Comparison of ENCODE assay signal across 8 cellular contexts in the genomic region with DNA sequence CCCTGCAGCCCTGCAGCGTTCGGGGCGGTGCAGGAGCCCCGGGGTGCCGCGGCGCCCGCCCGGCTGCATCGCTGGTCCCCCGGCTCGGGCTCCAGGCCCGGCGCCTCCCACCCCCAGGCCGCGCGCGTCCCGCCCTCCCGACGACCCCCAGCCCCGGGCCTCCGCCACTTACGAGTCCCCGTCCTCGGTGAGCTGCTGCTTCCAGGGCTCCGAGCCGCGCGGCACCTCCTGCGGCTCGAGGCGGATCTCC. TPM values are rescaled to one million over a fixed set of nuclear protein-coding genes. Genes with fewer than 3 reads are reported as not detected.
DNase-seq lines count a peak whose midpoint lies in the region; ATAC-seq and TF ChIP-seq lines count a peak whose summit lies in the region.

No MANE protein-coding gene starts in this region.

- H3K4me3 ChIP-seq in PC-3 (ENCODE audit: low read length): peak overlapping the region; percentile 92
- peak overlapping the region; percentile 87 to 98 for H3K4me3 ChIP-seq in esophagus (ENCODE audit: low read depth in 1 of 2, low read length in 2 of 2)
- H3K4me3 ChIP-seq in retinal pigment epithelial cell (ENCODE audit: low read length): peak overlapping the region; percentile 81

- H3F3A ChIP-seq in PC-3 (ENCODE audit: low read length, unreplicated experiment): peaks cover 7% of the 10 kb centered on the region

- intact Hi-C loops in PC-3 (cut with micrococcal nuclease): loop anchor here (2.0 kb wide), 1 partner anchor 357 kb away; a partner anchor contains a TSS

- H3K27me3 ChIP-seq in PC-3 (ENCODE audit: low read length) (no peaks in the 10 kb centered on the region), esophagus (ENCODE audit: control insufficient read depth in 1 of 2, insufficient read depth in 2 of 2, low read length in 2 of 2) (no peaks in the 10 kb centered on the region)

- CTCF ChIA-PET in PC-3 (lab: Charles Lee): interaction anchor here (0.5 to 2.5 kb wide), 6 partner anchors 8 to 174 kb away, joined by 3 to 10 read pairs (median 4); no protein-coding TSS in a partner anchor

- BruUV-seq in PC-3 (replicated peaks; lab: Mats Ljungman, UMichigan): no TSS peak

- H3K79me2 ChIP-seq in PC-3 (ENCODE audit: low read length): peaks cover 32% of the 10 kb centered on the region

- peaks cover 34% of the 10 kb centered on the region for H3K4me1 ChIP-seq in PC-3 (ENCODE audit: insufficient read depth, low read length)
- H3K4me1 ChIP-seq in esophagus (ENCODE audit: control insufficient read depth in 2 of 2, insufficient read depth in 2 of 2, low read length in 1 of 2): peaks cover 4 to 9% of the 10 kb centered on the region in 2 donors

- H3K9ac ChIP-seq in PC-3 (ENCODE audit: low read length): peak overlapping the region; percentile 98

- POLR2A ChIA-PET in PC-3 (lab: Charles Lee; ENCODE audit: unreplicated experiment): interaction anchor here (1.0 to 3.3 kb wide), 9 partner anchors 10 to 358 kb away, joined by 4 to 143 read pairs (median 5); a partner anchor contains a TSS

- H3K9me3 ChIP-seq in PC-3 (ENCODE audit: low read length) (no peaks in the 10 kb centered on the region), esophagus (ENCODE audit: control insufficient read depth in 2 of 2, insufficient read depth in 1 of 2, low read depth in 1 of 2, low read length in 1 of 2) (no peaks in the 10 kb centered on the region)

- peaks cover 32% of the 10 kb centered on the region for H3K36me3 ChIP-seq in PC-3 (ENCODE audit: low read depth, low read length)
- H3K36me3 ChIP-seq in esophagus (ENCODE audit: control insufficient read depth in 2 of 2, insufficient read depth in 2 of 2, low read length in 1 of 2): peaks cover 10 to 28% of the 10 kb centered on the region in 2 donors

- peak overlapping the region; percentile 91; the same call in 1 of the 2 replicates for H2AFZ ChIP-seq in PC-3 (ENCODE audit: low read length)

- peak overlapping the region; percentile 97 for H3K4me2 ChIP-seq in PC-3 (ENCODE audit: low read length)

- H3K27ac ChIP-seq in PC-3 (ENCODE audit: low read length) (peak overlapping the region; percentile 91), esophagus (ENCODE audit: low read depth in 2 of 2, low read length in 1 of 2) (peak overlapping the region; percentile 98 to 100)

- no peaks in the 10 kb centered on the region for H3K9me2 ChIP-seq in PC-3 (replicated peaks; ENCODE audit: low read length)

- WGBS in esophagus, 2 donors: 0% methylated on average over 10 to 33 of the region's 33 CpGs

- TF ChIP-seq CTCF in PC-3 (conservative IDR thresholded peaks at IDR 0.05; ENCODE audit: low read depth, low read length): no peak
- no peak for TF ChIP-seq CTCF in retinal pigment epithelial cell (conservative IDR thresholded peaks at IDR 0.05; ENCODE audit: low read depth, low read length)

- H4K20me1 ChIP-seq in PC-3 (ENCODE audit: low read length): peaks cover 32% of the 10 kb centered on the region

- DNase-seq in GM19238 (ENCODE audit: insufficient read length, low spot score): peak; percentile 45
- DNase-seq in PC-3: no peak
- no peak for DNase-seq in retinal pigment epithelial cell (ENCODE audit: low read depth)
- no peak for DNase-seq in NCI-H1048 (lab: John Stamatoyannopoulos, UW)
- no peak for DNase-seq in cortex of kidney (lab: John Stamatoyannopoulos, UW)
- no peak for DNase-seq in NCI-H1092 (lab: John Stamatoyannopoulos, UW)

- ATAC-seq in PC-3 (peak; percentile 5; the same call in 1 of the 2 replicates), GM18867 (IDR thresholded peaks at IDR 0.05; ENCODE audit: unreplicated experiment) (no peak)

RNA-seq across cellular contexts. Expression of a gene that starts 0.4 kb away (rescaled TPM):
- 186 and 226 TPM in 2 replicates for total RNA-seq in PC-3 (2014; rRNA removed)
- 100 to 1,000 TPM; 121 to 206 TPM for polyA plus RNA-seq in esophagus
